In the genomic region with DNA sequence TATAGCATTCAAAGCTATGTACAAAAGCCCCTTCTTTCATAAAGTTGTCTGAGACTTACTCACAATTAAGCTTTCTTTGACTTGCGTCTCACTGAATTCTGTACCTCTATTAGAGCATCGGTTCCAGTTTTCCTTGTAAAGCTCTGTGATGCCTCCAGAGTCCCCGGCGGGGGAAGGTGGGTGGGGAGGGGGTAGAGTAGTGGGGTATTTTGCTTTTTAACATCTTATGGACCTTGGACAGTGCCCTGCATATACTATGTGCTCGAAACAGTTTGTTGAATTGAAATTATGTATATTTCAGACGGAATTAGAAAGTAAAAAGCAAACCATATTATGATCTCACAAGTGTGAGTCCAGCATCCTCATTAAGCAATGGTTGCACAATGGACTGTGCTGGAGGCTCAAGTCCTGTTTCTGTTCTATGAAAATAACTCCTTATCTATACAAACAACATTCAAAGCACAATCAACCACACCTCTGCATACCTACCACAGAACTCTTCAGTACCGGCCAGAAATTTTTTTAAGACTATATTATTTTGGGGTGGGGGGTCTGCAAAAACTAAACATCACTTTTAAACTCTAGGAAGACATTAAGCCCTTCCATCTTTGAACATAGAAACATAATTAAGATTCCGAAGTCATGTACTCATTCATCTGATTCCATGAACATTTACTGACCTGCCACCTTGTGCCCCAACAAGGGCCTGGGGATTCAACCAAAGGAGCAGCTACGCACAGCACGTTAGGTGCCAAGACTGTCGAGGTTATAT, we compare ENCODE assay signal across 8 cellular contexts. TPM values are rescaled to one million over a fixed set of nuclear protein-coding genes. Genes with fewer than 3 reads are reported as not detected.
A peak's percentile ranks its signal among the peaks of the same experiment; 100 is the strongest.
DNase-seq lines count a peak whose midpoint lies in the region; ATAC-seq and TF ChIP-seq lines count a peak whose summit lies in the region.

No MANE protein-coding gene starts in this region.

- no peaks in the 10 kb centered on the region for H3K9me3 ChIP-seq in MG63
- H3K9me3 ChIP-seq in neutrophil: no peaks in the 10 kb centered on the region

- peaks cover 50% of the 10 kb centered on the region for H3K36me3 ChIP-seq in MG63
- peaks cover 41% of the 10 kb centered on the region for H3K36me3 ChIP-seq in neutrophil

- ATAC-seq in HG02970 (IDR thresholded peaks at IDR 0.05; ENCODE audit: low FRiP score, unreplicated experiment) (no peak), GM18520 (IDR thresholded peaks at IDR 0.05; ENCODE audit: unreplicated experiment) (no peak)

- H3K36me3 Mint-ChIP-seq in activated T-cell treated with anti-CD3 and anti-CD28 coated beads, Interleukin-2, amount 50 U/mL, for 24 hours (ENCODE audit: low read depth): peaks cover 27% of the 10 kb centered on the region

- DNase-seq in EH (ENCODE audit: low read depth) (peak; percentile 42), MG63 (no peak), epithelial cell of prostate (ENCODE audit: low read depth, low spot score) (no peak), SW480 (ENCODE audit: low spot score) (no peak)
- no peak for DNase-seq in activated T-cell treated with anti-CD3 and anti-CD28 coated beads, Interleukin-2, amount 50 U/mL, for 24 hours

- no peaks in the 10 kb centered on the region for H3K27me3 ChIP-seq in MG63
- no peaks in the 10 kb centered on the region for H3K27me3 ChIP-seq in neutrophil

- H3K27ac Mint-ChIP-seq in activated T-cell treated with anti-CD3 and anti-CD28 coated beads, Interleukin-2, amount 50 U/mL, for 24 hours: no peak overlapping the region

- peaks cover 36% of the 10 kb centered on the region for H3K4me1 Mint-ChIP-seq in activated T-cell treated with anti-CD3 and anti-CD28 coated beads, Interleukin-2, amount 50 U/mL, for 24 hours (ENCODE audit: low read depth)

- no peak overlapping the region for H3K4me3 Mint-ChIP-seq in activated T-cell treated with anti-CD3 and anti-CD28 coated beads, Interleukin-2, amount 50 U/mL, for 24 hours

- H3K9me3 Mint-ChIP-seq in activated T-cell treated with anti-CD3 and anti-CD28 coated beads, Interleukin-2, amount 50 U/mL, for 24 hours: peaks cover 10% of the 10 kb centered on the region

- H3K4me3 ChIP-seq in MG63: peak overlapping the region; percentile 93
- H3K4me3 ChIP-seq in neutrophil (ENCODE audit: low read depth in 1 of 2, low read length in 1 of 2): peak overlapping the region; percentile 96 to 97

- H3K27ac ChIP-seq in epithelial cell of prostate (peak overlapping the region; percentile 64), neutrophil (peak overlapping the region; percentile 96)

- no peaks in the 10 kb centered on the region for H3K27me3 Mint-ChIP-seq in activated T-cell treated with anti-CD3 and anti-CD28 coated beads, Interleukin-2, amount 50 U/mL, for 24 hours

- peaks cover 35 to 40% of the 10 kb centered on the region in 2 experiments for H3K4me1 ChIP-seq in neutrophil (ENCODE audit: control insufficient read depth in 1 of 2, insufficient read depth in 1 of 2, low read depth in 1 of 2, low read length in 1 of 2)

- no peak for TF ChIP-seq CTCF in neutrophil (IDR thresholded peaks at IDR 0.05)

RNA-seq across cellular contexts. Expression of a gene that starts 0.9 kb away (rescaled TPM):
- total RNA-seq in MG63 (2014; rRNA removed; shearing (Covaris generic); ENCODE audit: low replicate concordance): 143 and 165 TPM in 2 replicates
